Comparison of ENCODE assay signal across 24 cellular contexts in genomic region chr2:225378984-225379383, GRCh38. TPM values are rescaled to one million over a fixed set of nuclear protein-coding genes. Genes with fewer than 3 reads are reported as not detected.
A peak's percentile ranks its signal among the peaks of the same experiment; 100 is the strongest.
DNase-seq lines count a peak whose midpoint lies in the region; ATAC-seq, FAIRE-seq and TF ChIP-seq lines count a peak whose summit lies in the region.
"Had no signal": no experiment of that assay in that cellular context is flagged by ENCODE, and none has a peak within 500 bp of the region (broad histone marks: within the 10 kb centered on the region; RNA-seq: fewer than 3 reads in every experiment).

No MANE protein-coding gene starts in this region.

- H3K4me2 ChIP-seq in GM23338, result no peak overlapping the region
- H3K4me2 ChIP-seq in smooth muscle cell, result no peak overlapping the region
- H3K4me2 ChIP-seq: BLaER1 had no signal

- H3K9me3 ChIP-seq in NT2/D1 (ENCODE audit: insufficient read depth, low read length) (peaks cover 3% of the 10 kb centered on the region; the same call in 1 of the 2 replicates), endodermal cell (ENCODE audit: control insufficient read depth, low read length) (no peaks in the 10 kb centered on the region), smooth muscle cell (replicated peaks; ENCODE audit: low read depth) (no peaks in the 10 kb centered on the region)
- H3K9me3 ChIP-seq: BLaER1, Caco-2 had no signal

- H3K36me3 Mint-ChIP-seq in GM23338 (ENCODE audit: low read depth) (no peaks in the 10 kb centered on the region), endodermal cell (ENCODE audit: low read depth) (no peaks in the 10 kb centered on the region)
- H3K36me3 Mint-ChIP-seq: CD4-positive, CD25-positive, alpha-beta regulatory T cell; CD8-positive, alpha-beta T cell had no signal

- H3K4me3 Mint-ChIP-seq in GM23338, result no peak overlapping the region
- H3K4me3 Mint-ChIP-seq in endodermal cell, result no peak overlapping the region
- H3K4me3 Mint-ChIP-seq: B cell; CD4-positive, CD25-positive, alpha-beta regulatory T cell; CD8-positive, alpha-beta T cell had no signal

- no peaks in the 10 kb centered on the region for H4K20me1 ChIP-seq in GM23338 (replicated peaks; ENCODE audit: insufficient read depth)
- no peaks in the 10 kb centered on the region for H4K20me1 ChIP-seq in smooth muscle cell (ENCODE audit: low read depth)
- H4K20me1 ChIP-seq: BLaER1 had no signal

- H3K27ac ChIP-seq in GM23338 (ENCODE audit: low read depth) (no peak overlapping the region), endodermal cell (ENCODE audit: low read depth, low read length) (no peak overlapping the region), smooth muscle cell (ENCODE audit: low read depth) (no peak overlapping the region)
- H3K27ac ChIP-seq: 22Rv1, BLaER1, C4-2B, GM23248 had no signal

- H3K27me3 Mint-ChIP-seq in GM23338 (ENCODE audit: insufficient read depth, low read depth, poor library complexity) (no peaks in the 10 kb centered on the region), endodermal cell (ENCODE audit: insufficient read depth) (no peaks in the 10 kb centered on the region)

- H3K27ac Mint-ChIP-seq in GM23338 (no peak overlapping the region), endodermal cell (no peak overlapping the region)
- H3K27ac Mint-ChIP-seq: B cell; CD4-positive, CD25-positive, alpha-beta regulatory T cell; CD8-positive, alpha-beta T cell had no signal

- H3F3A ChIP-seq in GM23338 (replicated peaks; ENCODE audit: low read depth) (no peaks in the 10 kb centered on the region), smooth muscle cell (ENCODE audit: low read depth) (no peaks in the 10 kb centered on the region)

- H3K9ac ChIP-seq in NT2/D1 (ENCODE audit: insufficient read length, low read depth), result no peak overlapping the region
- no peak overlapping the region for H3K9ac ChIP-seq in endodermal cell (ENCODE audit: extremely low read depth, low read length, poor library complexity, severe bottlenecking)
- no peak overlapping the region for H3K9ac ChIP-seq in smooth muscle cell (ENCODE audit: low read depth)
- H3K9ac ChIP-seq: BLaER1, GM23248 had no signal

- H3K36me3 ChIP-seq in GM23338 (ENCODE audit: insufficient read depth) (no peaks in the 10 kb centered on the region), NT2/D1 (ENCODE audit: insufficient read depth, insufficient read length, low read length) (no peaks in the 10 kb centered on the region), endodermal cell (ENCODE audit: control insufficient read depth, insufficient read depth, low read length) (no peaks in the 10 kb centered on the region), smooth muscle cell (ENCODE audit: low read depth) (no peaks in the 10 kb centered on the region)
- H3K36me3 ChIP-seq: BLaER1 had no signal

- ATAC-seq in GM23338 (peak; percentile 77), HG03159 (IDR thresholded peaks at IDR 0.05; ENCODE audit: unreplicated experiment) (no peak)
- ATAC-seq: CD8-positive, alpha-beta T cell; HCT116 had no signal

- H3K4me1 ChIP-seq in GM23338 (ENCODE audit: insufficient read depth) (peaks cover 16% of the 10 kb centered on the region; the same call in 1 of the 2 replicates), NT2/D1 (ENCODE audit: insufficient read depth, insufficient read length) (no peaks in the 10 kb centered on the region), endodermal cell (ENCODE audit: control insufficient read depth, insufficient read depth, low read length) (peaks cover 3% of the 10 kb centered on the region), smooth muscle cell (ENCODE audit: low read depth) (no peaks in the 10 kb centered on the region)
- H3K4me1 ChIP-seq: BLaER1, Caco-2 had no signal

- peaks cover 5% of the 10 kb centered on the region; the same call in 1 of the 2 replicates for H3K9me2 ChIP-seq in GM23338 (ENCODE audit: insufficient read depth)

- H3K27me3 ChIP-seq in GM23338 (ENCODE audit: insufficient read depth), result no peaks in the 10 kb centered on the region
- no peaks in the 10 kb centered on the region for H3K27me3 ChIP-seq in NT2/D1 (ENCODE audit: insufficient read depth, insufficient read length)
- H3K27me3 ChIP-seq in endodermal cell (ENCODE audit: control insufficient read depth, insufficient read depth, low read length, poor library complexity, severe bottlenecking), result no peaks in the 10 kb centered on the region
- no peaks in the 10 kb centered on the region for H3K27me3 ChIP-seq in smooth muscle cell (ENCODE audit: low read depth)
- H3K27me3 ChIP-seq: BLaER1 had no signal

- FAIRE-seq in RCC 7860 (lab: Jason Lieb, UNC), result no peak
- FAIRE-seq: A204.1, G401.6, GM12892, GM19239, H54 had no signal

- 87 to 100% methylated on average over 2 to 3 of the region's 3 CpGs for WGBS in endodermal cell (ENCODE audit: insufficient coverage in 1 of 2, insufficient read length in 1 of 2), 2 experiments
- 88% methylated on average over 3 of the region's 3 CpGs for WGBS in smooth muscle cell (ENCODE audit: low lambda C conversion rate)

- H3K79me2 ChIP-seq in GM23338 (replicated peaks; ENCODE audit: insufficient read depth) (no peaks in the 10 kb centered on the region), smooth muscle cell (ENCODE audit: low read depth) (no peaks in the 10 kb centered on the region)

- H3K4me1 Mint-ChIP-seq in GM23338 (peaks cover 33% of the 10 kb centered on the region), endodermal cell (no peaks in the 10 kb centered on the region)
- H3K4me1 Mint-ChIP-seq: B cell; CD4-positive, CD25-positive, alpha-beta regulatory T cell had no signal

- H3K4me3 ChIP-seq in GM23338 (no peak overlapping the region), NT2/D1 (ENCODE audit: insufficient read length, low read depth) (no peak overlapping the region), endodermal cell (ENCODE audit: low read length) (no peak overlapping the region), smooth muscle cell (no peak overlapping the region)
- H3K4me3 ChIP-seq: BLaER1, GM23248 had no signal

- H2AFZ ChIP-seq in GM23338 (no peak overlapping the region), smooth muscle cell (ENCODE audit: low read depth) (no peak overlapping the region)
- H2AFZ ChIP-seq: GM23248 had no signal

- DNase-seq in GM23338 (ENCODE audit: low spot score) (peak; percentile 46), NT2/D1 (ENCODE audit: low read depth, low spot score) (peak; percentile 15), endodermal cell (peak; percentile 57), iPS-NIHi7 (ENCODE audit: extremely low spot score) (peak; percentile 18), RCC 7860 (ENCODE audit: low spot score) (no peak), T-helper 9 cell (no peak), smooth muscle cell (lab: John Stamatoyannopoulos, UW; ENCODE audit: unreplicated experiment) (no peak)
- DNase-seq: Caco-2; CD4-positive, CD25-positive, alpha-beta regulatory T cell; CD8-positive, alpha-beta T cell; DND-41; GM23248 had no signal

- H3K9me3 Mint-ChIP-seq in GM23338, result no peaks in the 10 kb centered on the region
- no peaks in the 10 kb centered on the region for H3K9me3 Mint-ChIP-seq in endodermal cell
- H3K9me3 Mint-ChIP-seq: CD4-positive, CD25-positive, alpha-beta regulatory T cell; CD8-positive, alpha-beta T cell had no signal

- TF ChIP-seq CTCF in GM23338 (conservative IDR thresholded peaks at IDR 0.05; ENCODE audit: low read depth in 2 of 2) (no peak), endodermal cell (conservative IDR thresholded peaks at IDR 0.05) (no peak), smooth muscle cell (IDR thresholded peaks at IDR 0.05; ENCODE audit: borderline replicate concordance, insufficient read depth, poor library complexity, severe bottlenecking) (no peak)

TF ChIP-seq in GM23338, 12 proteins besides CTCF, POLR2A, EP300 and RAD21 (continues in another document):
- TF ChIP-seq REST (IDR thresholded peaks at IDR 0.05; ENCODE audit: unreplicated experiment) (no peak), STAT1 (IDR thresholded peaks at IDR 0.05; ENCODE audit: unreplicated experiment) (no peak), EZH2 (IDR thresholded peaks at IDR 0.05; ENCODE audit: low read depth, unreplicated experiment) (no peak)

RNA-seq across cellular contexts. Expression of gene NYAP2, which starts 20.5 kb away (rescaled TPM):
- total RNA-seq in GM23338 (2014; rRNA removed; shearing (Covaris generic)), result not detected in 2 replicates
- polyA plus RNA-seq in GM23338 (2016; fragmentation: Nextera tagmentation; extraction: Ambion mirVana) (not detected in 2 replicates), smooth muscle cell (0.11 TPM in 1 of 2 replicates, not detected in the other)
- total RNA-seq in endodermal cell (not detected), smooth muscle cell (not detected in 2 replicates)
- 0.14 TPM for polyA plus RNA-seq in endodermal cell (2013, experiment 1 of 2)
- polyA plus RNA-seq in endodermal cell (2013, experiment 2 of 2), result 0.17 TPM
- total RNA-seq: CD8-positive, alpha-beta T cell; GM23248 had no signal
- polyA plus RNA-seq: AG04450; CD4-positive, CD25-positive, alpha-beta regulatory T cell; GM23248 had no signal

Comparison
In these comparisons a context has a peak if more than half of its experiments do, and no peak if none do; other contexts are left out.
1. DNase-seq: peak in GM23338 (single experiment), NT2/D1 (single experiment), endodermal cell (single experiment) and iPS-NIHi7 (single experiment); none in RCC 7860 (single experiment), T-helper 9 cell (single experiment) and smooth muscle cell (single experiment).